Comparison of ENCODE assay signal across 1 cellular context in the genomic region with DNA sequence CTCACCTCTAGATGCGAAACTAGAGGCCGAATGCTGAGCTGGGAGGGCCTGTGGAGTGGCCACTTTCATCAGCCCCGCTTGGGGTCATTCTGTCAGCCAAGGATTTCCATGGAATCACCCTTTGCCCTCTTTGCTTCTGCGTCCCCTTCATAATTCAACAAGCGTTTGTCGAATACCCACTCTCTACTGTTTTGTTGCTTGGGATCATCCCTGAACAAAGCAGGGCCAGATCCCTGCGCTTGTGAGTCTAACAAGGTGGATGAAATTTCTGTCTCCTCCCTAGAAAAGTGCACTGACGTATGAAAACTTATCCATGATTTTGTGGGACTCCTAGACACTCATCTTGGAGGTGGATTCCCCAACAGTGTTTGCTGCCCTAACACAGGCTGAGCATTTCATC.
TF ChIP-seq lines count a peak whose summit lies in the region.

No MANE protein-coding gene starts in this region.

TF ChIP-seq in WTC11, 78 proteins besides CTCF, POLR2A, EP300 and RAD21 (continued from another document):
- no peak for TF ChIP-seq MLX (CRISPR knock-in tag; IDR thresholded peaks at IDR 0.05)
